In the genomic region with DNA sequence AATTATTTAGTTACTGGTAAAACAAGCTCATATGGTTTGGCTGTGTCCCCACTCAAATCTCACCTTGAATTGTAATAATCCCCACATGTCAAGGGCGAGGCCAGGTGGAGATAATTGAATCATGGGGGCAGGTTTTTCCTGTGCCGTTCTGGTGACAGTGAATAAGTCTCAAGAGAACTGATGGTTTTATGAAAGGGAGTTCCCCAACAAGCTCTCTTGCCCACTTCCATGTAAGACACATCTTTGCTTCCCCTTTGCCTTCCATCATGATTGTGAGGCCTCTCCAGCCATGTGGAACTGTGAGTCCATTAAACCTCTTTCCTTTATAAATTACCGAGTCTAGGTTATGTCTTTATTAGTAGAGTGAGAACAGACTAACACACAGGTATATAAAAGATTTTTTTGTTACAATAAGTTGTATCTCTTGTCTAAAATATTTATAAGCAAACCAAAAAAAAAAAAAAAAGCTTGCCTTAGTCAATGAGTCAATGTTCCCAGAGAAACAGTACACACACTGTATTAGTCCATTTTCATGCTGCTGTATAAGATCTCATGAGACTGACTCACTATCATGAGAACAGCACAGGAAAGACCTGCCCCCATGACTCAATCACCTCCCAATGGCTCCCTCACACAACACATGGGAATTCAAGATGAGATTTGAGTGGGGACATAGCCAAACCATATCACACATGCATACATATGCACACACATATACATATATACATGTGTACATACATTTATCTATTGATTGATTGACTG, we compare ENCODE assay signal across 1 cellular context.
A peak's percentile ranks its signal among the peaks of the same experiment; 100 is the strongest.
TF ChIP-seq lines count a peak whose summit lies in the region.

No MANE protein-coding gene starts in this region.

TF ChIP-seq in HEK293, 187 proteins besides CTCF, POLR2A, EP300 and RAD21 (continued from another document):
- no peak for TF ChIP-seq ZNF501 (tag by site-specific recombination; IDR thresholded peaks at IDR 0.05)
- TF ChIP-seq ZNF473 (tag by site-specific recombination; IDR thresholded peaks at IDR 0.05): no peak
- no peak for TF ChIP-seq ZNF510 (tag by site-specific recombination; IDR thresholded peaks at IDR 0.05; ENCODE audit: insufficient replicate concordance)
- TF ChIP-seq, protein P1, sequence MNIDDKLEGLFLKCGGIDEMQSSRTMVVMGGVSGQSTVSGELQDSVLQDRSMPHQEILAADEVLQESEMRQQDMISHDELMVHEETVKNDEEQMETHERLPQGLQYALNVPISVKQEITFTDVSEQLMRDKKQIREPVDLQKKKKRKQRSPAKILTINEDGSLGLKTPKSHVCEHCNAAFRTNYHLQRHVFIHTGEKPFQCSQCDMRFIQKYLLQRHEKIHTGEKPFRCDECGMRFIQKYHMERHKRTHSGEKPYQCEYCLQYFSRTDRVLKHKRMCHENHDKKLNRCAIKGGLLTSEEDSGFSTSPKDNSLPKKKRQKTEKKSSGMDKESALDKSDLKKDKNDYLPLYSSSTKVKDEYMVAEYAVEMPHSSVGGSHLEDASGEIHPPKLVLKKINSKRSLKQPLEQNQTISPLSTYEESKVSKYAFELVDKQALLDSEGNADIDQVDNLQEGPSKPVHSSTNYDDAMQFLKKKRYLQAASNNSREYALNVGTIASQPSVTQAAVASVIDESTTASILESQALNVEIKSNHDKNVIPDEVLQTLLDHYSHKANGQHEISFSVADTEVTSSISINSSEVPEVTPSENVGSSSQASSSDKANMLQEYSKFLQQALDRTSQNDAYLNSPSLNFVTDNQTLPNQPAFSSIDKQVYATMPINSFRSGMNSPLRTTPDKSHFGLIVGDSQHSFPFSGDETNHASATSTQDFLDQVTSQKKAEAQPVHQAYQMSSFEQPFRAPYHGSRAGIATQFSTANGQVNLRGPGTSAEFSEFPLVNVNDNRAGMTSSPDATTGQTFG (tag by site-specific recombination; IDR thresholded peaks at IDR 0.05; ENCODE audit: borderline replicate concordance): no peak
- no peak for TF ChIP-seq ZNF302 (tag by site-specific recombination; IDR thresholded peaks at IDR 0.05; ENCODE audit: low read depth)
- TF ChIP-seq, protein P2, sequence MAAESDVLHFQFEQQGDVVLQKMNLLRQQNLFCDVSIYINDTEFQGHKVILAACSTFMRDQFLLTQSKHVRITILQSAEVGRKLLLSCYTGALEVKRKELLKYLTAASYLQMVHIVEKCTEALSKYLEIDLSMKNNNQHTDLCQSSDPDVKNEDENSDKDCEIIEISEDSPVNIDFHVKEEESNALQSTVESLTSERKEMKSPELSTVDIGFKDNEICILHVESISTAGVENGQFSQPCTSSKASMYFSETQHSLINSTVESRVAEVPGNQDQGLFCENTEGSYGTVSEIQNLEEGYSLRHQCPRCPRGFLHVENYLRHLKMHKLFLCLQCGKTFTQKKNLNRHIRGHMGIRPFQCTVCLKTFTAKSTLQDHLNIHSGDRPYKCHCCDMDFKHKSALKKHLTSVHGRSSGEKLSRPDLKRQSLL (tag by site-specific recombination; IDR thresholded peaks at IDR 0.05): peak; percentile 69; the same call in 1 of the 2 replicates
- TF ChIP-seq KLF8 (tag by site-specific recombination; IDR thresholded peaks at IDR 0.05): no peak
- no peak for TF ChIP-seq ZNF146 (tag by site-specific recombination; IDR thresholded peaks at IDR 0.05)
- TF ChIP-seq, protein P3, sequence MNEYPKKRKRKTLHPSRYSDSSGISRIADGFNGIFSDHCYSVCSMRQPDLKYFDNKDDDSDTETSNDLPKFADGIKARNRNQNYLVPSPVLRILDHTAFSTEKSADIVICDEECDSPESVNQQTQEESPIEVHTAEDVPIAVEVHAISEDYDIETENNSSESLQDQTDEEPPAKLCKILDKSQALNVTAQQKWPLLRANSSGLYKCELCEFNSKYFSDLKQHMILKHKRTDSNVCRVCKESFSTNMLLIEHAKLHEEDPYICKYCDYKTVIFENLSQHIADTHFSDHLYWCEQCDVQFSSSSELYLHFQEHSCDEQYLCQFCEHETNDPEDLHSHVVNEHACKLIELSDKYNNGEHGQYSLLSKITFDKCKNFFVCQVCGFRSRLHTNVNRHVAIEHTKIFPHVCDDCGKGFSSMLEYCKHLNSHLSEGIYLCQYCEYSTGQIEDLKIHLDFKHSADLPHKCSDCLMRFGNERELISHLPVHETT (tag by site-specific recombination; IDR thresholded peaks at IDR 0.05): 0 out of 2 replicates have a peak, but pooled peaks have one; percentile 32
- 0 out of 2 replicates have a peak, but pooled peaks have one; percentile 15 for TF ChIP-seq ZNF791 (tag by site-specific recombination; IDR thresholded peaks at IDR 0.05)
- TF ChIP-seq GLI4 (tag by site-specific recombination; IDR thresholded peaks at IDR 0.05): no peak
- TF ChIP-seq, protein P4, sequence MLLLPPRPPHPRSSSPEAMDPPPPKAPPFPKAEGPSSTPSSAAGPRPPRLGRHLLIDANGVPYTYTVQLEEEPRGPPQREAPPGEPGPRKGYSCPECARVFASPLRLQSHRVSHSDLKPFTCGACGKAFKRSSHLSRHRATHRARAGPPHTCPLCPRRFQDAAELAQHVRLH (tag by site-specific recombination; IDR thresholded peaks at IDR 0.05): no peak
- no peak for TF ChIP-seq KLF16 (tag by site-specific recombination; IDR thresholded peaks at IDR 0.05)
- TF ChIP-seq GFI1B (tag by site-specific recombination; IDR thresholded peaks at IDR 0.05): no peak
- TF ChIP-seq MYNN (tag by site-specific recombination; IDR thresholded peaks at IDR 0.05; ENCODE audit: borderline replicate concordance): no peak
- TF ChIP-seq, protein P5, sequence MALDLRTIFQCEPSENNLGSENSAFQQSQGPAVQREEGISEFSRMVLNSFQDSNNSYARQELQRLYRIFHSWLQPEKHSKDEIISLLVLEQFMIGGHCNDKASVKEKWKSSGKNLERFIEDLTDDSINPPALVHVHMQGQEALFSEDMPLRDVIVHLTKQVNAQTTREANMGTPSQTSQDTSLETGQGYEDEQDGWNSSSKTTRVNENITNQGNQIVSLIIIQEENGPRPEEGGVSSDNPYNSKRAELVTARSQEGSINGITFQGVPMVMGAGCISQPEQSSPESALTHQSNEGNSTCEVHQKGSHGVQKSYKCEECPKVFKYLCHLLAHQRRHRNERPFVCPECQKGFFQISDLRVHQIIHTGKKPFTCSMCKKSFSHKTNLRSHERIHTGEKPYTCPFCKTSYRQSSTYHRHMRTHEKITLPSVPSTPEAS (tag by site-specific recombination; IDR thresholded peaks at IDR 0.05): no peak
- no peak for TF ChIP-seq ZFHX2 (tag by site-specific recombination; conservative IDR thresholded peaks at IDR 0.05)
- TF ChIP-seq, protein P6, sequence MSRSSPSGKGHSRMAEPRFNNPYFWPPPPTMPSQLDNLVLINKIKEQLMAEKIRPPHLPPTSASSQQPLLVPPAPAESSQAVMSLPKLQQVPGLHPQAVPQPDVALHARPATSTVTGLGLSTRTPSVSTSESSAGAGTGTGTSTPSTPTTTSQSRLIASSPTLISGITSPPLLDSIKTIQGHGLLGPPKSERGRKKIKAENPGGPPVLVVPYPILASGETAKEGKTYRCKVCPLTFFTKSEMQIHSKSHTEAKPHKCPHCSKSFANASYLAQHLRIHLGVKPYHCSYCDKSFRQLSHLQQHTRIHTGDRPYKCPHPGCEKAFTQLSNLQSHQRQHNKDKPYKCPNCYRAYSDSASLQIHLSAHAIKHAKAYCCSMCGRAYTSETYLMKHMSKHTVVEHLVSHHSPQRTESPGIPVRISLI (tag by site-specific recombination; IDR thresholded peaks at IDR 0.05): peak; percentile 74
- TF ChIP-seq, protein P7, sequence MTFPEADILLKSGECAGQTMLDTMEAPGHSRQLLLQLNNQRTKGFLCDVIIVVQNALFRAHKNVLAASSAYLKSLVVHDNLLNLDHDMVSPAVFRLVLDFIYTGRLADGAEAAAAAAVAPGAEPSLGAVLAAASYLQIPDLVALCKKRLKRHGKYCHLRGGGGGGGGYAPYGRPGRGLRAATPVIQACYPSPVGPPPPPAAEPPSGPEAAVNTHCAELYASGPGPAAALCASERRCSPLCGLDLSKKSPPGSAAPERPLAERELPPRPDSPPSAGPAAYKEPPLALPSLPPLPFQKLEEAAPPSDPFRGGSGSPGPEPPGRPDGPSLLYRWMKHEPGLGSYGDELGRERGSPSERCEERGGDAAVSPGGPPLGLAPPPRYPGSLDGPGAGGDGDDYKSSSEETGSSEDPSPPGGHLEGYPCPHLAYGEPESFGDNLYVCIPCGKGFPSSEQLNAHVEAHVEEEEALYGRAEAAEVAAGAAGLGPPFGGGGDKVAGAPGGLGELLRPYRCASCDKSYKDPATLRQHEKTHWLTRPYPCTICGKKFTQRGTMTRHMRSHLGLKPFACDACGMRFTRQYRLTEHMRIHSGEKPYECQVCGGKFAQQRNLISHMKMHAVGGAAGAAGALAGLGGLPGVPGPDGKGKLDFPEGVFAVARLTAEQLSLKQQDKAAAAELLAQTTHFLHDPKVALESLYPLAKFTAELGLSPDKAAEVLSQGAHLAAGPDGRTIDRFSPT (tag by site-specific recombination; IDR thresholded peaks at IDR 0.05): no peak
- no peak for TF ChIP-seq ZNF623 (tag by site-specific recombination; IDR thresholded peaks at IDR 0.05)
- no peak for TF ChIP-seq BCL11B (tag by site-specific recombination; IDR thresholded peaks at IDR 0.05; ENCODE audit: low read depth)
- no peak for TF ChIP-seq ZNF654 (tag by site-specific recombination; IDR thresholded peaks at IDR 0.05; ENCODE audit: low read depth)
- no peak for TF ChIP-seq ZBTB21 (tag by site-specific recombination; IDR thresholded peaks at IDR 0.05)
